8 cellular contexts compared by ENCODE assay signal in the genomic region with DNA sequence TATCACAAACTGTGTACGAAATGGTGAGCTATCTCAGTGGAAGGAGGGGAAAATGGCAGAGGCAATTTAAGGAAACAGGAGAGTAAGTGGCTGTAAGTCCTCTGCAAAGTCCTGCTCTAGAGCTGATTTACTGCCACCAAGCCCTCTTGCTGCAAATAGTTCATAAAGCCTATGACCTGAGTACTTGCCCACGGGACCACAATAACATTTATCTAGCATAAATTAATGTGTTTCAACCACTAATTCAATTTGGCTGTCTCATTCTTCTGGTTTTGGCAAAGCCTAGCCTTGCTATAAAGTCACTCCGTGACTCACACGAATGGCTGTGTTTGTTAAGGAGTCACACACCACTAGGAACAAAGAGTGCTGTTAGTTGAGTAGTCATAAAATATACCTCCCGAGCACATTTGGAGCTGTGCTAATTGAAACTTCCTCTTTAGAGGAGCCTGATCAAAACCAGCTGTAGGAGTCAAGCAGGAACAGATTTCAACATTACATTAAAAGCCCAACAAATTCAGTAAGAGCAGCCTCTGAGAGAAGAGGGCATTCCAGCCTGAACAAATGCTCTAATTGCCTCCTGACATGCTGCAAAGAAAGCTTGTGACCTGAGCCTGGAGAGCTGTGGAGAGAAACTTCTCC.
A peak's percentile ranks its signal among the peaks of the same experiment; 100 is the strongest.
DNase-seq lines count a peak whose midpoint lies in the region; ATAC-seq and TF ChIP-seq lines count a peak whose summit lies in the region.

No MANE protein-coding gene starts in this region.

- no peak overlapping the region for H3K56ac ChIP-seq in H9 (ENCODE audit: insufficient read length, low read depth, low read length)

- H3K79me2 ChIP-seq in H9 (ENCODE audit: insufficient read depth, low read length) (no peaks in the 10 kb centered on the region), mammary epithelial cell (ENCODE audit: insufficient read depth, low read length) (no peaks in the 10 kb centered on the region)

- H3K23me2 ChIP-seq in H9 (ENCODE audit: insufficient read length, low read depth, low read length, poor library complexity, severe bottlenecking): no peaks in the 10 kb centered on the region

- H3K79me1 ChIP-seq in H9 (ENCODE audit: insufficient read depth, low read depth, low read length, poor library complexity, severe bottlenecking): no peaks in the 10 kb centered on the region

- H3K4me3 ChIP-seq in mammary epithelial cell (replicated peaks in 1 of 3; ENCODE audit: insufficient read depth in 1 of 3, low read depth in 2 of 3, low read length in 3 of 3): peak overlapping the region; percentile 6 to 17 (median 8)

- DNase-seq in H9 (no peak), NCI-H345 (lab: John Stamatoyannopoulos, UW) (peak; percentile 81), mammary epithelial cell (peak; percentile 99)
- DNase-seq in stimulated activated naive CD8-positive, alpha-beta T cell treated with anti-CD3 and anti-CD28 coated beads, Interleukin-15, amount 100 ng/mL, for 72 hours: no peak
- no peak for DNase-seq in stimulated activated CD8-positive, alpha-beta memory T cell treated with anti-CD3 and anti-CD28 coated beads, Interleukin-4, amount 100 ng/mL, for 48 hours

- H3K4ac ChIP-seq in H9 (ENCODE audit: low read depth, low read length): no peak overlapping the region

- ATAC-seq in stimulated activated naive CD8-positive, alpha-beta T cell treated with anti-CD3 and anti-CD28 coated beads, Interleukin-15, amount 100 ng/mL, for 72 hours: no peak
- ATAC-seq in GM21447 (IDR thresholded peaks at IDR 0.05; ENCODE audit: unreplicated experiment): no peak

- H3K4me3 Mint-ChIP-seq in H9: no peak overlapping the region
- no peak overlapping the region for H3K4me3 Mint-ChIP-seq in stimulated activated naive CD8-positive, alpha-beta T cell treated with anti-CD3 and anti-CD28 coated beads, Interleukin-15, amount 100 ng/mL, for 72 hours

- no peak overlapping the region for H2AK5ac ChIP-seq in H9 (ENCODE audit: insufficient read length, low read length)

- H2BK15ac ChIP-seq in H9 (ENCODE audit: low read depth, low read length): no peak overlapping the region

- no peak overlapping the region for H2BK12ac ChIP-seq in H9 (ENCODE audit: insufficient read length, low read depth, low read length)

- no peak overlapping the region for H3K23ac ChIP-seq in H9 (ENCODE audit: insufficient read length, low read depth, low read length)

- H3K4me1 Mint-ChIP-seq in H9: peaks cover 35 to 37% of the 10 kb centered on the region in 2 experiments
- no peaks in the 10 kb centered on the region for H3K4me1 Mint-ChIP-seq in stimulated activated naive CD8-positive, alpha-beta T cell treated with anti-CD3 and anti-CD28 coated beads, Interleukin-15, amount 100 ng/mL, for 72 hours

- no peak overlapping the region for H2BK120ac ChIP-seq in H9 (ENCODE audit: low read depth, low read length, poor library complexity, severe bottlenecking)

- H3K27me3 ChIP-seq in H9 (ENCODE audit: insufficient read depth, low read length) (no peaks in the 10 kb centered on the region), mammary epithelial cell (ENCODE audit: insufficient read depth, low read length) (no peaks in the 10 kb centered on the region), layer of hippocampus (ENCODE audit: control insufficient read depth, insufficient read depth, low read length) (no peaks in the 10 kb centered on the region)

- no TSS peak for BruUV-seq in mammary epithelial cell (replicated peaks; lab: Mats Ljungman, UMichigan)

- TF ChIP-seq CTCF in H9 (conservative IDR thresholded peaks at IDR 0.05): no peak
- no peak for TF ChIP-seq CTCF in mammary epithelial cell (conservative IDR thresholded peaks at IDR 0.05 in 1 of 2, IDR thresholded peaks at IDR 0.05 in 1 of 2; ENCODE audit: extremely low read depth in 1 of 2, insufficient read depth in 1 of 2, low read depth in 1 of 2, low read length in 2 of 2)

- 0 out of 7 replicates have a peak, but pooled peaks cover 0 to 1% (median 0%) of the 10 kb centered on the region in 3 experiments for H3K36me3 Mint-ChIP-seq in H9 (ENCODE audit: insufficient read depth in 1 of 3, low read depth in 3 of 3)

- H2AFZ ChIP-seq in H9 (ENCODE audit: low read length) (peak overlapping the region; percentile 89), mammary epithelial cell (ENCODE audit: low read depth, low read length) (peak overlapping the region; percentile 57)

- H3K18ac ChIP-seq in H9 (ENCODE audit: insufficient read length, low read depth, low read length): no peak overlapping the region

- CTCF ChIA-PET in mammary epithelial cell (lab: Charles Lee; ENCODE audit: low non-redundant PET): no interaction called here

- WGBS in H9 (ENCODE audit: extremely low coverage, insufficient read length, low lambda C conversion rate): no CpG with 5 or more reads among the region's 5 CpGs
- 0% methylated on average over 5 of the region's 5 CpGs for WGBS in mammary epithelial cell (ENCODE audit: low coverage, missing lambda C conversion rate)

- no peak overlapping the region for H4K5ac ChIP-seq in H9 (ENCODE audit: insufficient read length, low read depth, low read length)

- H3K9me3 ChIP-seq in H9 (ENCODE audit: control insufficient read depth, low read depth, low read length): no peaks in the 10 kb centered on the region
- no peaks in the 10 kb centered on the region for H3K9me3 ChIP-seq in mammary epithelial cell (replicated peaks; ENCODE audit: insufficient read depth, low read length)

- H3K9ac ChIP-seq in H9 (ENCODE audit: extremely low read depth, insufficient read length, low read length) (no peak overlapping the region), mammary epithelial cell (ENCODE audit: insufficient read depth, low read length) (peak overlapping the region; percentile 73)

- intact Hi-C loops in mammary epithelial cell (cut with micrococcal nuclease): loop anchor here (2.0 to 10.0 kb wide), 2 partner anchors 74 to 740 kb away; partner anchors contain the start of gene ZNF608

- peak overlapping the region; percentile 49 for H2BK20ac ChIP-seq in H9 (ENCODE audit: low read depth, low read length, poor library complexity, severe bottlenecking)

- H3T11ph ChIP-seq in H9 (ENCODE audit: low read length): no peak overlapping the region

- no peak overlapping the region for H4K91ac ChIP-seq in H9 (ENCODE audit: insufficient read length, low read depth, low read length)

- in situ Hi-C loops in mammary epithelial cell (cut with MboI; ENCODE audit: low sequenced_read_pairs in 2 of 2): no loop called here

- H3K4me2 ChIP-seq in H9 (ENCODE audit: insufficient read depth, insufficient read length, low read length) (no peak overlapping the region), mammary epithelial cell (ENCODE audit: insufficient read depth, low read depth, low read length) (peak overlapping the region; percentile 81)

- H3K4me1 ChIP-seq in H9 (ENCODE audit: insufficient read depth, low read length): peaks cover 3% of the 10 kb centered on the region
- H3K4me1 ChIP-seq in mammary epithelial cell (ENCODE audit: insufficient read depth, low read length): peaks cover 38% of the 10 kb centered on the region

- peaks cover 4% of the 10 kb centered on the region in 2 experiments; a peak in 3 of 5 replicates for H3K9me3 Mint-ChIP-seq in H9
- H3K9me3 Mint-ChIP-seq in stimulated activated naive CD8-positive, alpha-beta T cell treated with anti-CD3 and anti-CD28 coated beads, Interleukin-15, amount 100 ng/mL, for 72 hours: no peaks in the 10 kb centered on the region

- no peaks in the 10 kb centered on the region for H3K36me3 ChIP-seq in mammary epithelial cell (ENCODE audit: insufficient read depth, low read length)

- dilution Hi-C loops in mammary epithelial cell (cut with HindIII; ENCODE audit: low sequenced_read_pairs): no loop called here

- H3K27ac ChIP-seq in H9 (ENCODE audit: insufficient read length, low read depth, low read length) (no peak overlapping the region), mammary epithelial cell (ENCODE audit: insufficient read depth, low read depth, low read length) (peak overlapping the region; percentile 97), layer of hippocampus (ENCODE audit: low read depth, low read length) (peak overlapping the region; percentile 91), temporal lobe (ENCODE audit: low read depth, low read length) (peak overlapping the region; percentile 98)

- no peaks in the 10 kb centered on the region for H4K20me1 ChIP-seq in H9 (ENCODE audit: control insufficient read depth, insufficient read depth, insufficient read length)
- H4K20me1 ChIP-seq in mammary epithelial cell (ENCODE audit: insufficient read depth, low read length): no peaks in the 10 kb centered on the region

- H3K27ac Mint-ChIP-seq in H9: peak overlapping the region; percentile 57 to 72 (median 62); a peak in 5 of 7 replicates
- no peak overlapping the region for H3K27ac Mint-ChIP-seq in stimulated activated naive CD8-positive, alpha-beta T cell treated with anti-CD3 and anti-CD28 coated beads, Interleukin-15, amount 100 ng/mL, for 72 hours

- no peak overlapping the region for H4K8ac ChIP-seq in H9 (replicated peaks; ENCODE audit: insufficient read length, low read depth, low read length)

- H3K27me3 Mint-ChIP-seq in H9 (ENCODE audit: low read depth): no peaks in the 10 kb centered on the region
- H3K27me3 Mint-ChIP-seq in stimulated activated naive CD8-positive, alpha-beta T cell treated with anti-CD3 and anti-CD28 coated beads, Interleukin-15, amount 100 ng/mL, for 72 hours: no peaks in the 10 kb centered on the region

- no peak overlapping the region for H2BK5ac ChIP-seq in H9 (ENCODE audit: insufficient read length, low read length)

- no peak overlapping the region for H3K14ac ChIP-seq in H9 (ENCODE audit: insufficient read depth, low read length)

Comparison
In these comparisons a context has a peak if more than half of its experiments do, and no peak if none do; other contexts are left out.
1. DNase-seq: peak in NCI-H345 (single experiment) and mammary epithelial cell (single experiment); none in H9 (single experiment), stimulated activated naive CD8-positive, alpha-beta T cell treated with anti-CD3 and anti-CD28 coated beads, Interleukin-15, amount 100 ng/mL, for 72 hours (0 of 2) and stimulated activated CD8-positive, alpha-beta memory T cell treated with anti-CD3 and anti-CD28 coated beads, Interleukin-4, amount 100 ng/mL, for 48 hours (single experiment).
2. H3K27ac Mint-ChIP-seq: peak in H9 (3 of 3); none in stimulated activated naive CD8-positive, alpha-beta T cell treated with anti-CD3 and anti-CD28 coated beads, Interleukin-15, amount 100 ng/mL, for 72 hours (0 of 2).